In genomic region chr7:471191-471865, GRCh38 we compare ENCODE assay signal across 10 cellular contexts. TPM values are rescaled to one million over a fixed set of nuclear protein-coding genes. Genes with fewer than 3 reads are reported as not detected.
DNase-seq lines count a peak whose midpoint lies in the region; ATAC-seq and TF ChIP-seq lines count a peak whose summit lies in the region.
"Had no signal": no experiment of that assay in that cellular context is flagged by ENCODE, and none has a peak within 500 bp of the region (broad histone marks: within the 10 kb centered on the region; RNA-seq: fewer than 3 reads in every experiment).

No MANE protein-coding gene starts in this region.

- H3K27ac ChIP-seq in esophagus muscularis mucosa (replicated peaks in 1 of 4): peak overlapping the region; percentile 57 to 81 (median 72)
- H3K27ac ChIP-seq in neuronal stem cell (replicated peaks; ENCODE audit: low read length): no peak overlapping the region
- H3K27ac ChIP-seq in upper lobe of left lung: peak overlapping the region; percentile 7 to 71 (median 56)
- H3K27ac ChIP-seq: thyroid gland had no signal

- no peak for TF ChIP-seq CTCF in esophagus muscularis mucosa (IDR thresholded peaks at IDR 0.05)
- TF ChIP-seq CTCF in upper lobe of left lung (IDR thresholded peaks at IDR 0.05): no peak

- peak overlapping the region; percentile 85 for H3K18ac ChIP-seq in neuronal stem cell (ENCODE audit: low read length)

- intact Hi-C loops in esophagus muscularis mucosa (cut with DNase I): no loop called here

- H3K4me2 ChIP-seq in neuronal stem cell (ENCODE audit: insufficient read depth, low read length, poor library complexity, severe bottlenecking): no peak overlapping the region

- no peak overlapping the region for H4K8ac ChIP-seq in neuronal stem cell (ENCODE audit: low read depth, low read length)

- H2BK120ac ChIP-seq in neuronal stem cell (ENCODE audit: low read depth, low read length): no peak overlapping the region

- DNase-seq in activated naive CD4-positive, alpha-beta T cell treated with anti-CD3 and anti-CD28 coated beads, Interleukin-2, amount 50 U/mL, for 16 hours: peak; percentile 2
- DNase-seq in activated naive CD4-positive, alpha-beta T cell treated with Interleukin-2 at 50 U/mL for 16 hours: no peak
- DNase-seq in esophagus muscularis mucosa (ENCODE audit: extremely low spot score): no peak
- no peak for DNase-seq in neuronal stem cell (ENCODE audit: low spot score)
- DNase-seq in upper lobe of left lung: peak in 1 of 2 donors; percentile 8
- no peak for DNase-seq in amniotic stem cell (lab: John Stamatoyannopoulos, UW)
- no peak for DNase-seq in activated CD4-positive, alpha-beta T cell treated with anti-CD3 and anti-CD28 coated beads, Interleukin-2, amount 50 U/mL, for 48 hours
- DNase-seq: DMS79 treated with DMSO at 0.1 percent for 48 hours had no signal

- WGBS in esophagus muscularis mucosa: 68% methylated on average over 10 of the region's 21 CpGs
- WGBS in neuronal stem cell (ENCODE audit: extremely low coverage in 2 of 2, insufficient read length in 2 of 2, insufficient replicate concordance in 1 of 2), 2 donors: no CpG with 5 or more reads among the region's 21 CpGs
- 77 to 86% methylated on average over 7 to 9 of the region's 21 CpGs for WGBS in upper lobe of left lung, 2 donors

- peak overlapping the region; percentile 90 for H2BK15ac ChIP-seq in neuronal stem cell (ENCODE audit: low read length)

- H3K27me3 ChIP-seq in esophagus muscularis mucosa (no peaks in the 10 kb centered on the region), neuronal stem cell (ENCODE audit: control insufficient read depth in 3 of 3, insufficient read depth in 3 of 3, low read depth in 1 of 3, low read length in 3 of 3) (no peaks in the 10 kb centered on the region), upper lobe of left lung (no peaks in the 10 kb centered on the region)
- H3K27me3 ChIP-seq: thyroid gland had no signal

- TF ChIP-seq EP300 in esophagus muscularis mucosa (IDR thresholded peaks at IDR 0.05) (no peak), upper lobe of left lung (IDR thresholded peaks at IDR 0.05) (no peak)

- H3K79me1 ChIP-seq in neuronal stem cell (ENCODE audit: low read depth, low read length): no peaks in the 10 kb centered on the region

- no peak overlapping the region for H3K4ac ChIP-seq in neuronal stem cell (ENCODE audit: low read length)

- ATAC-seq in upper lobe of left lung (ENCODE audit: low FRiP score in 2 of 2) (no peak), HG03442 (IDR thresholded peaks at IDR 0.05; ENCODE audit: unreplicated experiment) (no peak)

- H3K9ac ChIP-seq in neuronal stem cell (ENCODE audit: low read depth, low read length, poor library complexity): no peak overlapping the region

- H2BK12ac ChIP-seq in neuronal stem cell (ENCODE audit: low read length): peak overlapping the region; percentile 46

- H3K14ac ChIP-seq in neuronal stem cell (ENCODE audit: low read length): no peak overlapping the region

- H2AK5ac ChIP-seq in neuronal stem cell (ENCODE audit: low read depth, low read length): peak overlapping the region; percentile 99

- peak overlapping the region; percentile 63 for H3K23ac ChIP-seq in neuronal stem cell (ENCODE audit: low read depth, low read length, poor library complexity)

- H3K9me3 ChIP-seq in esophagus muscularis mucosa (peaks cover 0 to 14% (median 4%) of the 10 kb centered on the region in 4 donors), neuronal stem cell (replicated peaks in 1 of 2; ENCODE audit: control insufficient read depth in 2 of 2, insufficient read depth in 1 of 2, low read depth in 1 of 2, low read length in 2 of 2) (peaks cover 0 to 16% of the 10 kb centered on the region in 2 donors), upper lobe of left lung (peaks cover 0 to 6% (median 2%) of the 10 kb centered on the region in 4 donors)
- H3K9me3 ChIP-seq: thyroid gland had no signal

- H2BK5ac ChIP-seq in neuronal stem cell (ENCODE audit: low read length): peak overlapping the region; percentile 55

- TF ChIP-seq POLR2A in esophagus muscularis mucosa (IDR thresholded peaks at IDR 0.05; ENCODE audit: low read depth) (no peak), upper lobe of left lung (IDR thresholded peaks at IDR 0.05) (no peak)

- no peak overlapping the region for H4K91ac ChIP-seq in neuronal stem cell (ENCODE audit: low read depth, low read length, poor library complexity)

- H3K36me3 ChIP-seq in esophagus muscularis mucosa (no peaks in the 10 kb centered on the region), neuronal stem cell (replicated peaks in 1 of 2; ENCODE audit: control insufficient read depth in 2 of 2, insufficient read depth in 2 of 2, low read length in 2 of 2) (peaks cover 0 to 4% of the 10 kb centered on the region in 2 donors), upper lobe of left lung (no peaks in the 10 kb centered on the region)
- H3K36me3 ChIP-seq: thyroid gland had no signal

- no peak overlapping the region for H3K4me3 ChIP-seq in esophagus muscularis mucosa
- no peak overlapping the region for H3K4me3 ChIP-seq in neuronal stem cell (ENCODE audit: low read length in 2 of 2)
- no peak overlapping the region for H3K4me3 ChIP-seq in upper lobe of left lung
- H3K4me3 ChIP-seq: thyroid gland had no signal

- H3K4me1 ChIP-seq in esophagus muscularis mucosa: peaks cover 0 to 14% (median 14%) of the 10 kb centered on the region in 4 donors
- no peaks in the 10 kb centered on the region for H3K4me1 ChIP-seq in neuronal stem cell (ENCODE audit: control insufficient read depth in 2 of 2, insufficient read depth in 1 of 2, low read depth in 1 of 2, low read length in 2 of 2)
- peaks cover 4 to 12% (median 10%) of the 10 kb centered on the region in 4 donors for H3K4me1 ChIP-seq in upper lobe of left lung

- no peak overlapping the region for H2AFZ ChIP-seq in neuronal stem cell (ENCODE audit: low read length)

RNA-seq across cellular contexts. Expression of gene PDGFA, which starts 48.3 kb away (rescaled TPM):
- 100 to 1,000 TPM in 2 of 4 donors, 10 to 100 TPM in 2; 88.0 to 184 (median 119) TPM for total RNA-seq in esophagus muscularis mucosa
- polyA plus RNA-seq in neuronal stem cell (2013, experiment 1 of 2): 6.2 TPM
- 5.7 TPM for polyA plus RNA-seq in neuronal stem cell (2013, experiment 2 of 2)
- total RNA-seq in upper lobe of left lung: 10 to 100 TPM; 23.0 to 73.3 (median 44.6) TPM
